ENCODE assay signal across 1 cellular context in the genomic region with DNA sequence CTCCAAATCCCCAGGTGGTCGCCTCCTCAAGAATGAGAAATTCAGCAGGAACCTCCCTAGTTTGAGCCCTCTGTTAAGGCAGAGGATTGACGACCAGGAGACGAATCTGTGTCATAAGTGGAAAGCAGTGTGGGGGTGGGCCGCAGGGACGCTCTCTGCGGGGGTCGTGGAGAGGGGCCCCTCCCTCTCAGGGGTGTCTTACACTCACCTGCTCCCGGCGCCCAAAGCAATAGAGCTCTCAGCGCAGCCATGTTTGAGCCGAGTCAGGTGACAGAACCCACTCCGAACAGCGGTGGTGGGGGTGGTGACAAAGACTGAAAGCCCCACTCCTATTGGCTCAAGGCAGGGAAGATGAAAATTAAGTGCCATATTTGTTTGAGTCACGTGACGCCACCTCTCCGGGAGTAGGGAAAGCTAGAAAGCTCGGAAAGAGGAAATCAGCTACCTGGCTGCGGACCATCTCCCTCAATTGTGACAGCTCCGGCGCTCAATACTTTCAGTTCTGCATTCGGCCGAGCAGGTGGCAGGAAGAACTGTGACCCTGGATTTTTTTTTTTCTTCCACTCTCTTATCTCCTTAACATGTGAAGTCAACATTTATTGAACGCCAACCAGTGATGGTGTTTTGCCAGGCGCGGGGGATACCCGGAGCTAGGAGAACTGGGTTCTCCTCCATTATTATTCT.
A peak's percentile ranks its signal among the peaks of the same experiment; 100 is the strongest.
TF ChIP-seq lines count a peak whose summit lies in the region.

A gene (minus strand): TSS at position 265 of the 684 bp plus-strand sequence. CDS start 627 bp downstream, outside the sequence.

TF ChIP-seq in HepG2, 621 proteins besides CTCF, POLR2A, EP300 and RAD21 (continued from another document and continues in another):
- TF ChIP-seq, protein P1, sequence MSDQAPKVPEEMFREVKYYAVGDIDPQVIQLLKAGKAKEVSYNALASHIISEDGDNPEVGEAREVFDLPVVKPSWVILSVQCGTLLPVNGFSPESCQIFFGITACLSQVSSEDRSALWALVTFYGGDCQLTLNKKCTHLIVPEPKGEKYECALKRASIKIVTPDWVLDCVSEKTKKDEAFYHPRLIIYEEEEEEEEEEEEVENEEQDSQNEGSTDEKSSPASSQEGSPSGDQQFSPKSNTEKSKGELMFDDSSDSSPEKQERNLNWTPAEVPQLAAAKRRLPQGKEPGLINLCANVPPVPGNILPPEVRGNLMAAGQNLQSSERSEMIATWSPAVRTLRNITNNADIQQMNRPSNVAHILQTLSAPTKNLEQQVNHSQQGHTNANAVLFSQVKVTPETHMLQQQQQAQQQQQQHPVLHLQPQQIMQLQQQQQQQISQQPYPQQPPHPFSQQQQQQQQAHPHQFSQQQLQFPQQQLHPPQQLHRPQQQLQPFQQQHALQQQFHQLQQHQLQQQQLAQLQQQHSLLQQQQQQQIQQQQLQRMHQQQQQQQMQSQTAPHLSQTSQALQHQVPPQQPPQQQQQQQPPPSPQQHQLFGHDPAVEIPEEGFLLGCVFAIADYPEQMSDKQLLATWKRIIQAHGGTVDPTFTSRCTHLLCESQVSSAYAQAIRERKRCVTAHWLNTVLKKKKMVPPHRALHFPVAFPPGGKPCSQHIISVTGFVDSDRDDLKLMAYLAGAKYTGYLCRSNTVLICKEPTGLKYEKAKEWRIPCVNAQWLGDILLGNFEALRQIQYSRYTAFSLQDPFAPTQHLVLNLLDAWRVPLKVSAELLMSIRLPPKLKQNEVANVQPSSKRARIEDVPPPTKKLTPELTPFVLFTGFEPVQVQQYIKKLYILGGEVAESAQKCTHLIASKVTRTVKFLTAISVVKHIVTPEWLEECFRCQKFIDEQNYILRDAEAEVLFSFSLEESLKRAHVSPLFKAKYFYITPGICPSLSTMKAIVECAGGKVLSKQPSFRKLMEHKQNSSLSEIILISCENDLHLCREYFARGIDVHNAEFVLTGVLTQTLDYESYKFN (CRISPR knock-in tag; conservative IDR thresholded peaks at IDR 0.05): no peak
- TF ChIP-seq WIZ (CRISPR knock-in tag; IDR thresholded peaks at IDR 0.05) (no peak), ZNF180 (CRISPR knock-in tag; IDR thresholded peaks at IDR 0.05; ENCODE audit: borderline replicate concordance, low read depth) (no peak), NKX3-1 (CRISPR knock-in tag; IDR thresholded peaks at IDR 0.05) (no peak), ZMYM3 (CRISPR knock-in tag; IDR thresholded peaks at IDR 0.05) (peak; percentile 46; the same call in 1 of the 2 replicates), CREM (IDR thresholded peaks at IDR 0.05) (peak; percentile 77), CREM (CRISPR knock-in tag; IDR thresholded peaks at IDR 0.05) (no peak), MYC (CRISPR knock-in tag; IDR thresholded peaks at IDR 0.05; ENCODE audit: borderline replicate concordance) (peak; percentile 31; the same call in 1 of the 2 replicates), ZNF17 (CRISPR knock-in tag; IDR thresholded peaks at IDR 0.05) (no peak), ZNF460 (CRISPR knock-in tag; IDR thresholded peaks at IDR 0.05; ENCODE audit: borderline replicate concordance) (no peak), ZNF737 (CRISPR knock-in tag; IDR thresholded peaks at IDR 0.05; ENCODE audit: borderline replicate concordance) (no peak), STAG1 (CRISPR knock-in tag; IDR thresholded peaks at IDR 0.05) (no peak), ZNF33B (CRISPR knock-in tag; IDR thresholded peaks at IDR 0.05) (no peak), XBP1 (CRISPR knock-in tag; IDR thresholded peaks at IDR 0.05) (no peak), JARID2 (CRISPR knock-in tag; IDR thresholded peaks at IDR 0.05; ENCODE audit: insufficient replicate concordance) (no peak), RNF2 (conservative IDR thresholded peaks at IDR 0.05; ENCODE audit: low read depth) (no peak), ZMAT3 (CRISPR knock-in tag; conservative IDR thresholded peaks at IDR 0.05) (no peak), ZNF572 (CRISPR knock-in tag; IDR thresholded peaks at IDR 0.05) (no peak), MIER2 (CRISPR knock-in tag; IDR thresholded peaks at IDR 0.05) (no peak), ERF (CRISPR knock-in tag; IDR thresholded peaks at IDR 0.05) (no peak), CCAR2 (optimal IDR thresholded peaks at IDR 0.05; ENCODE audit: low read depth, low read length) (no peak), ZBTB8A (CRISPR knock-in tag; IDR thresholded peaks at IDR 0.05; ENCODE audit: borderline replicate concordance, low read depth) (no peak), IKZF1 (IDR thresholded peaks at IDR 0.05) (no peak), NFYC (CRISPR knock-in tag; IDR thresholded peaks at IDR 0.05) (peak; percentile 82), ZNF839 (CRISPR knock-in tag; IDR thresholded peaks at IDR 0.05; ENCODE audit: borderline replicate concordance) (no peak)
- TF ChIP-seq, protein P2, sequence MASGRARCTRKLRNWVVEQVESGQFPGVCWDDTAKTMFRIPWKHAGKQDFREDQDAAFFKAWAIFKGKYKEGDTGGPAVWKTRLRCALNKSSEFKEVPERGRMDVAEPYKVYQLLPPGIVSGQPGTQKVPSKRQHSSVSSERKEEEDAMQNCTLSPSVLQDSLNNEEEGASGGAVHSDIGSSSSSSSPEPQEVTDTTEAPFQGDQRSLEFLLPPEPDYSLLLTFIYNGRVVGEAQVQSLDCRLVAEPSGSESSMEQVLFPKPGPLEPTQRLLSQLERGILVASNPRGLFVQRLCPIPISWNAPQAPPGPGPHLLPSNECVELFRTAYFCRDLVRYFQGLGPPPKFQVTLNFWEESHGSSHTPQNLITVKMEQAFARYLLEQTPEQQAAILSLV (CRISPR knock-in tag; IDR thresholded peaks at IDR 0.05; ENCODE audit: borderline replicate concordance): peak; percentile 53; the same call in 1 of the 2 replicates
- TF ChIP-seq, protein P3, sequence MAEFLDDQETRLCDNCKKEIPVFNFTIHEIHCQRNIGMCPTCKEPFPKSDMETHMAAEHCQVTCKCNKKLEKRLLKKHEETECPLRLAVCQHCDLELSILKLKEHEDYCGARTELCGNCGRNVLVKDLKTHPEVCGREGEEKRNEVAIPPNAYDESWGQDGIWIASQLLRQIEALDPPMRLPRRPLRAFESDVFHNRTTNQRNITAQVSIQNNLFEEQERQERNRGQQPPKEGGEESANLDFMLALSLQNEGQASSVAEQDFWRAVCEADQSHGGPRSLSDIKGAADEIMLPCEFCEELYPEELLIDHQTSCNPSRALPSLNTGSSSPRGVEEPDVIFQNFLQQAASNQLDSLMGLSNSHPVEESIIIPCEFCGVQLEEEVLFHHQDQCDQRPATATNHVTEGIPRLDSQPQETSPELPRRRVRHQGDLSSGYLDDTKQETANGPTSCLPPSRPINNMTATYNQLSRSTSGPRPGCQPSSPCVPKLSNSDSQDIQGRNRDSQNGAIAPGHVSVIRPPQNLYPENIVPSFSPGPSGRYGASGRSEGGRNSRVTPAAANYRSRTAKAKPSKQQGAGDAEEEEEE (CRISPR knock-in tag; IDR thresholded peaks at IDR 0.05; ENCODE audit: borderline replicate concordance): no peak
- TF ChIP-seq, protein P4, sequence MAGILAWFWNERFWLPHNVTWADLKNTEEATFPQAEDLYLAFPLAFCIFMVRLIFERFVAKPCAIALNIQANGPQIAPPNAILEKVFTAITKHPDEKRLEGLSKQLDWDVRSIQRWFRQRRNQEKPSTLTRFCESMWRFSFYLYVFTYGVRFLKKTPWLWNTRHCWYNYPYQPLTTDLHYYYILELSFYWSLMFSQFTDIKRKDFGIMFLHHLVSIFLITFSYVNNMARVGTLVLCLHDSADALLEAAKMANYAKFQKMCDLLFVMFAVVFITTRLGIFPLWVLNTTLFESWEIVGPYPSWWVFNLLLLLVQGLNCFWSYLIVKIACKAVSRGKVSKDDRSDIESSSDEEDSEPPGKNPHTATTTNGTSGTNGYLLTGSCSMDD (CRISPR knock-in tag; IDR thresholded peaks at IDR 0.05): no peak
- TF ChIP-seq, protein P5, sequence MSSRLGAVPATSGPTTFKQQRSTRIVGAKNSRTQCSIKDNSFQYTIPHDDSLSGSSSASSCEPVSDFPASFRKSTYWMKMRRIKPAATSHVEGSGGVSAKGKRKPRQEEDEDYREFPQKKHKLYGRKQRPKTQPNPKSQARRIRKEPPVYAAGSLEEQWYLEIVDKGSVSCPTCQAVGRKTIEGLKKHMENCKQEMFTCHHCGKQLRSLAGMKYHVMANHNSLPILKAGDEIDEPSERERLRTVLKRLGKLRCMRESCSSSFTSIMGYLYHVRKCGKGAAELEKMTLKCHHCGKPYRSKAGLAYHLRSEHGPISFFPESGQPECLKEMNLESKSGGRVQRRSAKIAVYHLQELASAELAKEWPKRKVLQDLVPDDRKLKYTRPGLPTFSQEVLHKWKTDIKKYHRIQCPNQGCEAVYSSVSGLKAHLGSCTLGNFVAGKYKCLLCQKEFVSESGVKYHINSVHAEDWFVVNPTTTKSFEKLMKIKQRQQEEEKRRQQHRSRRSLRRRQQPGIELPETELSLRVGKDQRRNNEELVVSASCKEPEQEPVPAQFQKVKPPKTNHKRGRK (CRISPR knock-in tag; IDR thresholded peaks at IDR 0.05): no peak
- TF ChIP-seq, protein P6, sequence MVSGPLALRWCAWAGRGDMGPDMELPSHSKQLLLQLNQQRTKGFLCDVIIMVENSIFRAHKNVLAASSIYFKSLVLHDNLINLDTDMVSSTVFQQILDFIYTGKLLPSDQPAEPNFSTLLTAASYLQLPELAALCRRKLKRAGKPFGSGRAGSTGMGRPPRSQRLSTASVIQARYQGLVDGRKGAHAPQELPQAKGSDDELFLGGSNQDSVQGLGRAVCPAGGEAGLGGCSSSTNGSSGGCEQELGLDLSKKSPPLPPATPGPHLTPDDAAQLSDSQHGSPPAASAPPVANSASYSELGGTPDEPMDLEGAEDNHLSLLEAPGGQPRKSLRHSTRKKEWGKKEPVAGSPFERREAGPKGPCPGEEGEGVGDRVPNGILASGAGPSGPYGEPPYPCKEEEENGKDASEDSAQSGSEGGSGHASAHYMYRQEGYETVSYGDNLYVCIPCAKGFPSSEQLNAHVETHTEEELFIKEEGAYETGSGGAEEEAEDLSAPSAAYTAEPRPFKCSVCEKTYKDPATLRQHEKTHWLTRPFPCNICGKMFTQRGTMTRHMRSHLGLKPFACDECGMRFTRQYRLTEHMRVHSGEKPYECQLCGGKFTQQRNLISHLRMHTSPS (CRISPR knock-in tag; IDR thresholded peaks at IDR 0.05; ENCODE audit: low read depth): no peak
- TF ChIP-seq, protein P7, sequence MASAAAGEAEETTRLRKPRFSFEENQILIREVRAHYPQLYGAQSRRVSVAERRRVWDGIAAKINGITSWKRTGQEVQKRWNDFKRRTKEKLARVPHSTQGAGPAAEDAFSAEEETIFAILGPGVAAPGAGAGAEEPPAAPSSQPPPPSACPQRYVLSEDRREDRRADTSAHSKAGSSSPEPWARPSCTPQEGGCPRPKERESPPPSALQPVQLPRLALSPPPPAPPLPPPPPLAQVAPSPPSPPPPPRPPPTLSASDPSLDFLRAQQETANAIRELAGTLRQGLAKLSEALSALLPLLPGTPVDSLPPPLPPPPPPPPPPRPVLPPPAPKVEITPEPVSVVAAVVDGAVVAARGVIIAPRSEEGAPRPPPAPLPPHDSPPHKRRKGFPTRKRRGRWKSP (CRISPR knock-in tag; IDR thresholded peaks at IDR 0.05): no peak; the same call in 1 of the 2 replicates
- TF ChIP-seq, protein P8, sequence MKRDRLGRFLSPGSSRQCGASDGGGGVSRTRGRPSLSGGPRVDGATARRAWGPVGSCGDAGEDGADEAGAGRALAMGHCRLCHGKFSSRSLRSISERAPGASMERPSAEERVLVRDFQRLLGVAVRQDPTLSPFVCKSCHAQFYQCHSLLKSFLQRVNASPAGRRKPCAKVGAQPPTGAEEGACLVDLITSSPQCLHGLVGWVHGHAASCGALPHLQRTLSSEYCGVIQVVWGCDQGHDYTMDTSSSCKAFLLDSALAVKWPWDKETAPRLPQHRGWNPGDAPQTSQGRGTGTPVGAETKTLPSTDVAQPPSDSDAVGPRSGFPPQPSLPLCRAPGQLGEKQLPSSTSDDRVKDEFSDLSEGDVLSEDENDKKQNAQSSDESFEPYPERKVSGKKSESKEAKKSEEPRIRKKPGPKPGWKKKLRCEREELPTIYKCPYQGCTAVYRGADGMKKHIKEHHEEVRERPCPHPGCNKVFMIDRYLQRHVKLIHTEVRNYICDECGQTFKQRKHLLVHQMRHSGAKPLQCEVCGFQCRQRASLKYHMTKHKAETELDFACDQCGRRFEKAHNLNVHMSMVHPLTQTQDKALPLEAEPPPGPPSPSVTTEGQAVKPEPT (CRISPR knock-in tag; IDR thresholded peaks at IDR 0.05; ENCODE audit: low read depth): no peak
- TF ChIP-seq, protein P9, sequence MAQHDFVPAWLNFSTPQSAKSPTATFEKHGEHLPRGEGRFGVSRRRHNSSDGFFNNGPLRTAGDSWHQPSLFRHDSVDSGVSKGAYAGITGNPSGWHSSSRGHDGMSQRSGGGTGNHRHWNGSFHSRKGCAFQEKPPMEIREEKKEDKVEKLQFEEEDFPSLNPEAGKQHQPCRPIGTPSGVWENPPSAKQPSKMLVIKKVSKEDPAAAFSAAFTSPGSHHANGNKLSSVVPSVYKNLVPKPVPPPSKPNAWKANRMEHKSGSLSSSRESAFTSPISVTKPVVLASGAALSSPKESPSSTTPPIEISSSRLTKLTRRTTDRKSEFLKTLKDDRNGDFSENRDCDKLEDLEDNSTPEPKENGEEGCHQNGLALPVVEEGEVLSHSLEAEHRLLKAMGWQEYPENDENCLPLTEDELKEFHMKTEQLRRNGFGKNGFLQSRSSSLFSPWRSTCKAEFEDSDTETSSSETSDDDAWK (CRISPR knock-in tag; IDR thresholded peaks at IDR 0.05): no peak
- TF ChIP-seq, protein P10, sequence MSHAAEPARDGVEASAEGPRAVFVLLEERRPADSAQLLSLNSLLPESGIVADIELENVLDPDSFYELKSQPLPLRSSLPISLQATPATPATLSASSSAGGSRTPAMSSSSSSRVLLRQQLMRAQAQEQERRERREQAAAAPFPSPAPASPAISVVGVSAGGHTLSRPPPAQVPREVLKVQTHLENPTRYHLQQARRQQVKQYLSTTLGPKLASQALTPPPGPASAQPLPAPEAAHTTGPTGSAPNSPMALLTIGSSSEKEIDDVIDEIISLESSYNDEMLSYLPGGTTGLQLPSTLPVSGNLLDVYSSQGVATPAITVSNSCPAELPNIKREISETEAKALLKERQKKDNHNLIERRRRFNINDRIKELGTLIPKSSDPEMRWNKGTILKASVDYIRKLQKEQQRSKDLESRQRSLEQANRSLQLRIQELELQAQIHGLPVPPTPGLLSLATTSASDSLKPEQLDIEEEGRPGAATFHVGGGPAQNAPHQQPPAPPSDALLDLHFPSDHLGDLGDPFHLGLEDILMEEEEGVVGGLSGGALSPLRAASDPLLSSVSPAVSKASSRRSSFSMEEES (CRISPR knock-in tag; IDR thresholded peaks at IDR 0.05): peak; percentile 89
- TF ChIP-seq, protein P11, sequence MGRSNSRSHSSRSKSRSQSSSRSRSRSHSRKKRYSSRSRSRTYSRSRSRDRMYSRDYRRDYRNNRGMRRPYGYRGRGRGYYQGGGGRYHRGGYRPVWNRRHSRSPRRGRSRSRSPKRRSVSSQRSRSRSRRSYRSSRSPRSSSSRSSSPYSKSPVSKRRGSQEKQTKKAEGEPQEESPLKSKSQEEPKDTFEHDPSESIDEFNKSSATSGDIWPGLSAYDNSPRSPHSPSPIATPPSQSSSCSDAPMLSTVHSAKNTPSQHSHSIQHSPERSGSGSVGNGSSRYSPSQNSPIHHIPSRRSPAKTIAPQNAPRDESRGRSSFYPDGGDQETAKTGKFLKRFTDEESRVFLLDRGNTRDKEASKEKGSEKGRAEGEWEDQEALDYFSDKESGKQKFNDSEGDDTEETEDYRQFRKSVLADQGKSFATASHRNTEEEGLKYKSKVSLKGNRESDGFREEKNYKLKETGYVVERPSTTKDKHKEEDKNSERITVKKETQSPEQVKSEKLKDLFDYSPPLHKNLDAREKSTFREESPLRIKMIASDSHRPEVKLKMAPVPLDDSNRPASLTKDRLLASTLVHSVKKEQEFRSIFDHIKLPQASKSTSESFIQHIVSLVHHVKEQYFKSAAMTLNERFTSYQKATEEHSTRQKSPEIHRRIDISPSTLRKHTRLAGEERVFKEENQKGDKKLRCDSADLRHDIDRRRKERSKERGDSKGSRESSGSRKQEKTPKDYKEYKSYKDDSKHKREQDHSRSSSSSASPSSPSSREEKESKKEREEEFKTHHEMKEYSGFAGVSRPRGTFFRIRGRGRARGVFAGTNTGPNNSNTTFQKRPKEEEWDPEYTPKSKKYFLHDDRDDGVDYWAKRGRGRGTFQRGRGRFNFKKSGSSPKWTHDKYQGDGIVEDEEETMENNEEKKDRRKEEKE (IDR thresholded peaks at IDR 0.05): no peak
